ENCODE assay signal across 25 cellular contexts in genomic region chr9:79985276-79985675, GRCh38.
"Had no signal": no experiment of that assay in that cellular context is flagged by ENCODE, and none has a peak within 500 bp of the region (broad histone marks: within the 10 kb centered on the region; RNA-seq: fewer than 3 reads in every experiment).

No MANE protein-coding gene starts in this region.

- H3K27me3 ChIP-seq: esophagus squamous epithelium, right atrium auricular region, tibial nerve, upper lobe of right lung, uterus had no signal

- H3K4me3 ChIP-seq: esophagus squamous epithelium, lower lobe of right lung, right atrium auricular region, thoracic aorta, tibial nerve, upper lobe of right lung, uterus had no signal

- FAIRE-seq: endometrium had no signal

- H3K27ac ChIP-seq: esophagus squamous epithelium, lower lobe of right lung, parathyroid adenoma, right atrium auricular region, thoracic aorta, tibial nerve, upper lobe of right lung, uterus had no signal

- H3K79me2 ChIP-seq: parathyroid adenoma had no signal

- H3K4me1 ChIP-seq: lower lobe of right lung, parathyroid adenoma, upper lobe of right lung, uterus had no signal

- ATAC-seq: effector memory CD8-positive, alpha-beta T cell; left colon; lower lobe of right lung; natural killer cell; sciatic nerve; stimulated activated memory B cell treated with anti-CD40 and anti-IgM and Interleukin-4, amounts not matched to agents 10 μg/mL and 1 μg/mL and 100 μg/mL, for 72 hours; stimulated activated naive CD8-positive, alpha-beta T cell treated with anti-CD3 and anti-CD28 coated beads, Interleukin-15, Interleukin-2, amounts not matched to agents 100 U/mL and 50 U/mL, for 24 hours; upper lobe of right lung had no signal

- H3K9ac ChIP-seq: parathyroid adenoma had no signal

- H3K9me3 ChIP-seq: esophagus squamous epithelium, lower lobe of right lung, right atrium auricular region, thoracic aorta, tibial nerve, upper lobe of right lung, uterus had no signal

- H3K36me3 ChIP-seq: esophagus squamous epithelium, lower lobe of right lung, right atrium auricular region, thoracic aorta, tibial nerve, upper lobe of right lung, uterus had no signal

- H2AFZ ChIP-seq: parathyroid adenoma had no signal

- DNase-seq: cortex of kidney; effector memory CD8-positive, alpha-beta T cell; erythroblast; esophagus squamous epithelium; foreskin melanocyte; hypothalamus; immature natural killer cell; islet precursor cell; kidney glomerular epithelial cell; left colon; left ventricle myocardium superior; lower lobe of right lung; natural killer cell; stimulated activated CD4-positive, alpha-beta T cell treated with anti-CD3 and anti-CD28 coated beads, Interleukin-4, amount 100 ng/mL, for 4 hours; stimulated activated naive CD8-positive, alpha-beta T cell treated with anti-CD3 and anti-CD28 coated beads, Interleukin-15, Interleukin-2, amounts not matched to agents 100 U/mL and 50 U/mL, for 24 hours; substantia nigra; upper lobe of right lung; uterus had no signal
